Comparison of ENCODE assay signal across 13 cellular contexts in the genomic region with DNA sequence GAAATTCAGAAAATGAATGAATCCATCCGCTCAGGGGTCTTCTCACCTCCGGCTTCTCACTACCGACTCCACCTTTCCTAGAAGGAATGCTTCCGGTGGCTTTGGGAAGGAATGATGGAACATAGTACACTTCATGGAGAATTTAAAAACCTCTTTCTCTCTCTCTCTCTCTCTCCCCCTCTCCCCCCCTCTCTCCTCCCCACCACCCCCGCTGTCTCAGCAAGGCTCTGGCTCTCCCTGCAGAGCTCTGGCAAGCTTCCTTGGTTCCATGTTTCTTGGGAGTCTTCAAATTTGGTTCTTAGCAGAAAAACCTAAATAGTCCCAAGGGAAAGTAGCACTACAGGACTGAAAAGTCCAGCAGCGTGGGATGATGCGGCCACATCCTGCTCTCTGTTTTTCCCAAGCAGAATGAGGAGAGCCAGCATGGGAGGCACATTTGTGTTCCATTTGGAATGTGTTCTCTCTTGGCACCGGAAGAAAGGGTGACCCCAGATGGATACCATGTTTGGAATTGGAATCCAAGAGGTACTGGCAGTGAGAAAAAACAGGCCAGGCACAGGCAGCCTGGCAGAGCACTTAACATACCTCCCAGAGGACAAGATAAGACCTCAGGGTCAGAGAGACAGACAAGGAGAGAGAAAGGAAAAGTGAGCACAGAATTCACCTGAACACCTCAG. TPM values are rescaled to one million over a fixed set of nuclear protein-coding genes. Genes with fewer than 3 reads are reported as not detected.
DNase-seq lines count a peak whose midpoint lies in the region; TF ChIP-seq lines count a peak whose summit lies in the region.
"Had no signal": no experiment of that assay in that cellular context is flagged by ENCODE, and none has a peak within 500 bp of the region (broad histone marks: within the 10 kb centered on the region; RNA-seq: fewer than 3 reads in every experiment).

A gene with protein sequence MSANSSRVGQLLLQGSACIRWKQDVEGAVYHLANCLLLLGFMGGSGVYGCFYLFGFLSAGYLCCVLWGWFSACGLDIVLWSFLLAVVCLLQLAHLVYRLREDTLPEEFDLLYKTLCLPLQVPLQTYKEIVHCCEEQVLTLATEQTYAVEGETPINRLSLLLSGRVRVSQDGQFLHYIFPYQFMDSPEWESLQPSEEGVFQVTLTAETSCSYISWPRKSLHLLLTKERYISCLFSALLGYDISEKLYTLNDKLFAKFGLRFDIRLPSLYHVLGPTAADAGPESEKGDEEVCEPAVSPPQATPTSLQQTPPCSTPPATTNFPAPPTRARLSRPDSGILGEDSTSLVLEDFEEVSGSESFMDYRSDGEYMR (minus strand): TSS at position 116 of the 677 bp plus-strand sequence. CDS start 166 bp downstream, outside the sequence.

- H3K4me3 Mint-ChIP-seq in activated CD4-positive, alpha-beta memory T cell treated with anti-CD3 and anti-CD28 coated beads for 36 hours: no peak within 1 kb of the TSS
- H3K4me3 Mint-ChIP-seq: activated CD8-positive, alpha-beta T cell treated with anti-CD3 and anti-CD28 coated beads for 36 hours; activated naive CD4-positive, alpha-beta T cell treated with anti-CD3 and anti-CD28 coated beads, Interleukin-2, amount 10 ng/mL, durations not matched to agents 7 days and 5 days had no signal

- H3K36me3 ChIP-seq in BE2C: no peaks in the 10 kb centered on the region
- peaks cover 0 to 12% (median 0%) of the 10 kb centered on the region in 4 donors for H3K36me3 ChIP-seq in sigmoid colon
- no peaks in the 10 kb centered on the region for H3K36me3 ChIP-seq in thyroid gland
- peaks cover 0 to 8% (median 4%) of the 10 kb centered on the region in 3 donors for H3K36me3 ChIP-seq in tibial nerve

- no peaks in the 10 kb centered on the region for H3K9me3 Mint-ChIP-seq in activated CD4-positive, alpha-beta memory T cell treated with anti-CD3 and anti-CD28 coated beads for 36 hours
- H3K9me3 Mint-ChIP-seq: activated CD8-positive, alpha-beta T cell treated with anti-CD3 and anti-CD28 coated beads for 36 hours; activated naive CD4-positive, alpha-beta T cell treated with anti-CD3 and anti-CD28 coated beads, Interleukin-2, amount 10 ng/mL, durations not matched to agents 7 days and 5 days had no signal

- DNase-seq in BE2C (peak; percentile 79), cardiac fibroblast (ENCODE audit: low read depth in 2 of 2) (peak; percentile 22 to 66), hepatic stellate cell (ENCODE audit: low spot score) (peak; percentile 38), sigmoid colon (peak; percentile 77), thyroid gland (no peak), tibial nerve (ENCODE audit: low spot score in 2 of 2) (no peak)
- no peak for DNase-seq in stimulated activated CD4-positive, alpha-beta T cell treated with anti-CD3 and anti-CD28 coated beads, Interleukin-4, amount 100 ng/mL, for 4 hours
- DNase-seq in activated CD4-positive, alpha-beta memory T cell treated with anti-CD3 and anti-CD28 coated beads for 36 hours: no peak
- DNase-seq: activated CD8-positive, alpha-beta T cell treated with anti-CD3 and anti-CD28 coated beads for 36 hours; activated naive CD4-positive, alpha-beta T cell treated with anti-CD3 and anti-CD28 coated beads, Interleukin-2, amount 10 ng/mL, durations not matched to agents 7 days and 5 days; NCI-H1436; NCI-H526; stimulated activated CD4-positive, alpha-beta T cell treated with anti-CD3 and anti-CD28 coated beads, Interleukin-12 subunit alpha, Interleukin-12 subunit beta, amount 100 ng/mL, for 4 hours had no signal

- H3K4me1 Mint-ChIP-seq in activated CD4-positive, alpha-beta memory T cell treated with anti-CD3 and anti-CD28 coated beads for 36 hours (ENCODE audit: low read depth): no peaks in the 10 kb centered on the region

- no peaks in the 10 kb centered on the region for H3K27me3 ChIP-seq in BE2C
- H3K27me3 ChIP-seq in sigmoid colon: no peaks in the 10 kb centered on the region
- no peaks in the 10 kb centered on the region for H3K27me3 ChIP-seq in thyroid gland
- no peaks in the 10 kb centered on the region for H3K27me3 ChIP-seq in tibial nerve

- WGBS in sigmoid colon, 2 donors: 83 to 92% methylated on average over 8 of the region's 8 CpGs
- WGBS in thyroid gland, 2 donors: 72 to 79% methylated on average over 8 of the region's 8 CpGs
- WGBS in tibial nerve, 2 donors: 71 to 72% methylated on average over 8 of the region's 8 CpGs

- no peaks in the 10 kb centered on the region for H3K27me3 Mint-ChIP-seq in activated CD4-positive, alpha-beta memory T cell treated with anti-CD3 and anti-CD28 coated beads for 36 hours
- H3K27me3 Mint-ChIP-seq: activated CD8-positive, alpha-beta T cell treated with anti-CD3 and anti-CD28 coated beads for 36 hours; activated naive CD4-positive, alpha-beta T cell treated with anti-CD3 and anti-CD28 coated beads, Interleukin-2, amount 10 ng/mL, durations not matched to agents 7 days and 5 days had no signal

- H3K9me3 ChIP-seq in BE2C (no peaks in the 10 kb centered on the region), sigmoid colon (no peaks in the 10 kb centered on the region), thyroid gland (no peaks in the 10 kb centered on the region), tibial nerve (no peaks in the 10 kb centered on the region)

- peak in 1 of 2 donors; percentile 47 for TF ChIP-seq POLR2A in sigmoid colon (IDR thresholded peaks at IDR 0.05)
- TF ChIP-seq POLR2A in thyroid gland (IDR thresholded peaks at IDR 0.05): no peak
- TF ChIP-seq POLR2A in tibial nerve (IDR thresholded peaks at IDR 0.05): no peak

- CTCF ChIA-PET in activated CD4-positive, alpha-beta memory T cell treated with anti-CD3 and anti-CD28 coated beads for 36 hours (lab: Charles Lee): no interaction called here

- POLR2A ChIA-PET in activated CD4-positive, alpha-beta memory T cell treated with anti-CD3 and anti-CD28 coated beads for 36 hours (lab: Charles Lee): no interaction called here

- no peak for TF ChIP-seq CTCF in BE2C (IDR thresholded peaks at IDR 0.05; ENCODE audit: low read depth, low read length)
- no peak for TF ChIP-seq CTCF in cardiac fibroblast (IDR thresholded peaks at IDR 0.05; ENCODE audit: low read depth, low read length)
- no peak for TF ChIP-seq CTCF in sigmoid colon (IDR thresholded peaks at IDR 0.05)
- no peak for TF ChIP-seq CTCF in thyroid gland (IDR thresholded peaks at IDR 0.05)
- TF ChIP-seq CTCF in tibial nerve (IDR thresholded peaks at IDR 0.05): no peak

- peak in 3 of 4 donors; percentile 40 to 93 (median 85) for TF ChIP-seq EP300 in sigmoid colon (IDR thresholded peaks at IDR 0.05)
- no peak for TF ChIP-seq EP300 in tibial nerve (IDR thresholded peaks at IDR 0.05)

- peaks cover 10% of the 10 kb centered on the region for H3K36me3 Mint-ChIP-seq in activated CD4-positive, alpha-beta memory T cell treated with anti-CD3 and anti-CD28 coated beads for 36 hours
- H3K36me3 Mint-ChIP-seq: activated naive CD4-positive, alpha-beta T cell treated with anti-CD3 and anti-CD28 coated beads, Interleukin-2, amount 10 ng/mL, durations not matched to agents 7 days and 5 days had no signal

- H3K27ac Mint-ChIP-seq in activated CD4-positive, alpha-beta memory T cell treated with anti-CD3 and anti-CD28 coated beads for 36 hours: no peak within 1 kb of the TSS
- H3K27ac Mint-ChIP-seq: activated CD8-positive, alpha-beta T cell treated with anti-CD3 and anti-CD28 coated beads for 36 hours; activated naive CD4-positive, alpha-beta T cell treated with anti-CD3 and anti-CD28 coated beads, Interleukin-2, amount 10 ng/mL, durations not matched to agents 7 days and 5 days had no signal

- intact Hi-C loops in sigmoid colon (cut with DNase I) (loop anchor here (5.0 kb wide), 1 partner anchor 83 kb away; a partner anchor contains a TSS), thyroid gland (cut with DNase I) (no loop called here)
- intact Hi-C loops in activated CD4-positive, alpha-beta memory T cell treated with anti-CD3 and anti-CD28 coated beads for 36 hours (cut with micrococcal nuclease): no loop called here

- H3K4me1 ChIP-seq in BE2C (peaks cover 36% of the 10 kb centered on the region), sigmoid colon (peaks cover 0 to 76% (median 65%) of the 10 kb centered on the region in 4 donors), thyroid gland (peaks cover 0 to 5% of the 10 kb centered on the region in 2 donors), tibial nerve (peaks cover 0 to 12% (median 2%) of the 10 kb centered on the region in 4 donors)

- H3K4me3 ChIP-seq in BE2C (ENCODE audit: low read depth, low read length): peak within 1 kb of the TSS; percentile 18; the same call in 1 of the 2 replicates
- H3K4me3 ChIP-seq in cardiac fibroblast (replicated peaks in 1 of 2; ENCODE audit: low read depth in 2 of 2, low read length in 2 of 2): no peak within 1 kb of the TSS
- peak within 1 kb of the TSS; percentile 46 to 64 (median 54) for H3K4me3 ChIP-seq in sigmoid colon
- no peak within 1 kb of the TSS for H3K4me3 ChIP-seq in thyroid gland (replicated peaks in 1 of 3)
- no peak within 1 kb of the TSS for H3K4me3 ChIP-seq in tibial nerve

- peak within 1 kb of the TSS; percentile 79 to 91 (median 89) for H3K27ac ChIP-seq in sigmoid colon
- no peak within 1 kb of the TSS for H3K27ac ChIP-seq in thyroid gland
- H3K27ac ChIP-seq in tibial nerve: peak within 1 kb of the TSS in 1 of 4 donors; percentile 50

RNA-seq across cellular contexts. Expression of the gene that starts here (rescaled TPM):
- polyA plus RNA-seq in BE2C (2012; ENCODE audit: insufficient read depth, insufficient read length, low read depth): 48.4 TPM
- total RNA-seq in sigmoid colon (100 to 1,000 TPM in 3 of 4 donors, 10 to 100 TPM in 1; 86.6 to 203 (median 169) TPM), thyroid gland (1 to 10 TPM; 1.9 to 5.4 (median 4.6) TPM), tibial nerve (1 to 10 TPM in 3 of 4 donors, under 1 TPM in 1; 0.90 to 3.3 (median 2.5) TPM)
- polyA plus RNA-seq in sigmoid colon: 10 to 100 TPM in 1 of 3 donors, 1 to 10 TPM in 2; 1.2 to 13.1 (median 3.6) TPM
- 1 to 10 TPM; 2.1 to 2.3 TPM for total RNA-seq in activated CD4-positive, alpha-beta memory T cell treated with anti-CD3 and anti-CD28 coated beads for 36 hours

Comparison
In these comparisons a context has a peak if more than half of its experiments do, and no peak if none do; other contexts are left out.
1. RNA of the gene that starts here (total RNA-seq): 86.6 to 203 TPM in sigmoid colon; 1.9 to 5.4 TPM in thyroid gland, 0.90 to 3.3 TPM in tibial nerve and 2.1 to 2.3 TPM in activated CD4-positive, alpha-beta memory T cell treated with anti-CD3 and anti-CD28 coated beads for 36 hours; every median in the first group is over 10 times any median in the second.
2. DNase-seq: peak in BE2C (single experiment), cardiac fibroblast (2 of 2), hepatic stellate cell (single experiment) and sigmoid colon (single experiment); none in thyroid gland (0 of 2), stimulated activated CD4-positive, alpha-beta T cell treated with anti-CD3 and anti-CD28 coated beads, Interleukin-4, amount 100 ng/mL, for 4 hours (0 of 2), activated CD4-positive, alpha-beta memory T cell treated with anti-CD3 and anti-CD28 coated beads for 36 hours (single experiment) and tibial nerve (0 of 2).
3. H3K4me3 ChIP-seq: peak in BE2C (single experiment) and sigmoid colon (4 of 4); none in cardiac fibroblast (0 of 2), thyroid gland (0 of 3) and tibial nerve (0 of 4).
4. H3K27ac ChIP-seq: peak in sigmoid colon (4 of 4); none in thyroid gland (0 of 3).